In the genomic region with DNA sequence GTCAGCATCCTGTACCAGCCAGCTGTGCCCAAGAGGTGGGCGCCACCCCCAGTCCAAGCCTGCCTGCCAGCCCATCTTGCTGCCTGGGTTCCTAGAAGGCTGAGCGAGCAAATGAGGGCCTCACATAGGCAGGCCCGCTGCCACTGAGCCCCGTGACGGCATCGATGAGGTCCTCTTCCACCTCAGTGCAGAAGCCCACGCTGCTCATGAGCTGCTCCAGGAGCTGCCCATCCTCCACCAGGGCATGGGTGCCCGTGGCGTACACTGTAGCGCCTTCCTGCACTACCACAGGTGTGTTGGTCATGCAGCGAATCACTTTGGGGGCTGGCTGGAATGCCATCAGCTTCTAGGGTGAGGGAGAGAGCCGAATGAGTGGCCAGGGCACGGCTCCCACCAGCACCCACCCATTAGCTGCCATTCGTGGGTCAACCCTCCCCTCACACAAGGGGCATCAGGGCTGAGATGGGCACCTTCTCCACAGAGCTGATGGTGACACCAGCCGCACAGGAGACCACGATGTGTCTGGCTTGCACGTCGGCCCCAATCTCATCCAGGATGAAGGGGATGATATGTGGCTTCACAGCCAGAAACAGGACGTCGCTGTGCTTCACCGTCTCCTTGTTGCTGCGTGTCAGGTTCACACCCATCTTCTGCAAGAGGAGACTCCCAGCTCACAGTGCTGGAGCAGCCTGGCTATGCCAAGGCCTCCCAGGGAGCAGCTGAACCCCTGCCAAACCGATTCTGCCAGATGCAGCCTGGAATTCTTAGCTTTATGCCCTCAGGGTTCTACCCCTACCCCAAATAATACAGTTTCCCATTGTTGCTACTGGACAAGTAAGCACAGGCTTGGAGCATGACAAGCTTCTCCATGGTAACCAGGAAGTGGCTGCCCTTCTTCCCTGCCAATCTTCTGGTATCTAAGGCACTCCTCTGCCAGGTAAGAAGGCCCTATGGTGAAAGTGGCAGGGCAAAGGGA, we compare ENCODE assay signal across 9 cellular contexts. TPM values are rescaled to one million over a fixed set of nuclear protein-coding genes. Genes with fewer than 3 reads are reported as not detected.
DNase-seq lines count a peak whose midpoint lies in the region; ATAC-seq and TF ChIP-seq lines count a peak whose summit lies in the region.
"Had no signal": no experiment of that assay in that cellular context is flagged by ENCODE, and none has a peak within 500 bp of the region (broad histone marks: within the 10 kb centered on the region; RNA-seq: fewer than 3 reads in every experiment).

No MANE protein-coding gene starts in this region.

- H2AFZ ChIP-seq in PC-9, result no peak overlapping the region
- H2AFZ ChIP-seq in fibroblast of lung (ENCODE audit: low read length), result no peak overlapping the region

- H3K4me3 ChIP-seq in PC-9 (peak overlapping the region; percentile 100; the same call in 1 of the 2 replicates), fibroblast of lung (replicated peaks in 1 of 4; ENCODE audit: control extremely low read depth in 1 of 4, insufficient read depth in 1 of 4, low read depth in 3 of 4, low read length in 4 of 4) (no peak overlapping the region)

- no TSS peak for BruUV-seq in PC-9 (replicated peaks; lab: Mats Ljungman, UMichigan)

- H3K9ac ChIP-seq in fibroblast of lung (ENCODE audit: insufficient read depth, low read length), result no peak overlapping the region

- H3K4me3 Mint-ChIP-seq in stimulated activated naive CD8-positive, alpha-beta T cell treated with anti-CD3 and anti-CD28 coated beads, Interleukin-15, Interleukin-2, amounts not matched to agents 100 ng/mL and 50 ng/mL, for 24 hours, result peak overlapping the region; percentile 95

- H3K9me2 ChIP-seq in PC-9 (ENCODE audit: insufficient read depth), result no peaks in the 10 kb centered on the region

- no peaks in the 10 kb centered on the region for H3K9me3 ChIP-seq in PC-9 (ENCODE audit: insufficient read depth, low read depth)
- no peaks in the 10 kb centered on the region for H3K9me3 ChIP-seq in fibroblast of lung (ENCODE audit: control insufficient read depth, insufficient read depth, low read depth, low read length)

- TF ChIP-seq CTCF in PC-9 (conservative IDR thresholded peaks at IDR 0.05), result no peak
- no peak for TF ChIP-seq CTCF in fibroblast of lung (conservative IDR thresholded peaks at IDR 0.05 in 1 of 2, IDR thresholded peaks at IDR 0.05 in 1 of 2; ENCODE audit: low read depth in 1 of 2, low read length in 2 of 2)

- H3F3A ChIP-seq in PC-9 (ENCODE audit: insufficient read depth, low read depth), result peaks cover 18% of the 10 kb centered on the region; the same call in 1 of the 2 replicates

- peaks cover 16% of the 10 kb centered on the region for H3K4me1 ChIP-seq in PC-9 (replicated peaks; ENCODE audit: insufficient read depth)
- peaks cover 2% of the 10 kb centered on the region for H3K4me1 ChIP-seq in fibroblast of lung (ENCODE audit: control insufficient read depth, extremely low read depth, insufficient read depth, low read length)

- DNase-seq in stimulated activated naive CD8-positive, alpha-beta T cell treated with anti-CD3 and anti-CD28 coated beads, Interleukin-15, Interleukin-2, amounts not matched to agents 100 U/mL and 50 U/mL, for 24 hours, result no peak
- DNase-seq in PC-9 (peak; percentile 87 to 95), fibroblast of lung (ENCODE audit: low read depth in 2 of 2) (peak in 1 of 2 donors; percentile 7), GM19240 (ENCODE audit: insufficient read length, low spot score) (no peak), hepatic stellate cell (ENCODE audit: low spot score) (no peak)
- DNase-seq: NCI-H2171 treated with DMSO at 0.1 percent for 48 hours had no signal

- no peaks in the 10 kb centered on the region for H3K9me3 Mint-ChIP-seq in stimulated activated naive CD8-positive, alpha-beta T cell treated with anti-CD3 and anti-CD28 coated beads, Interleukin-15, Interleukin-2, amounts not matched to agents 100 ng/mL and 50 ng/mL, for 24 hours

- ATAC-seq in stimulated activated naive CD8-positive, alpha-beta T cell treated with anti-CD3 and anti-CD28 coated beads, Interleukin-15, Interleukin-2, amounts not matched to agents 100 U/mL and 50 U/mL, for 24 hours, result no peak
- ATAC-seq in GM18517 (IDR thresholded peaks at IDR 0.05; ENCODE audit: unreplicated experiment) (no peak), HG03378 (IDR thresholded peaks at IDR 0.05; ENCODE audit: unreplicated experiment) (no peak)

- H3K27me3 Mint-ChIP-seq in stimulated activated naive CD8-positive, alpha-beta T cell treated with anti-CD3 and anti-CD28 coated beads, Interleukin-15, Interleukin-2, amounts not matched to agents 100 ng/mL and 50 ng/mL, for 24 hours, result no peaks in the 10 kb centered on the region

- H3K27ac ChIP-seq in PC-9 (no peak overlapping the region; the same call in 1 of the 2 replicates), fibroblast of lung (ENCODE audit: insufficient read depth, low read length) (no peak overlapping the region)

- POLR2A ChIA-PET in PC-9 (lab: Charles Lee; ENCODE audit: unreplicated experiment), result interaction anchor here (0.7 to 1.0 kb wide), 3 partner anchors 11 to 267 kb away, joined by 3 to 4 read pairs (median 4); no protein-coding TSS in a partner anchor

- peaks cover 47% of the 10 kb centered on the region for H3K4me1 Mint-ChIP-seq in stimulated activated naive CD8-positive, alpha-beta T cell treated with anti-CD3 and anti-CD28 coated beads, Interleukin-15, Interleukin-2, amounts not matched to agents 100 ng/mL and 50 ng/mL, for 24 hours (ENCODE audit: low read depth)

- intact Hi-C loops in PC-9 (cut with micrococcal nuclease; ENCODE audit: unreplicated experiment), result loop anchor here (1.0 to 5.0 kb wide), 6 partner anchors 40 to 495 kb away; partner anchors contain the start of genes H3-3A, LBR, SRP9 and TMEM63A

- H3K79me2 ChIP-seq in PC-9 (ENCODE audit: low read depth) (peaks cover 35% of the 10 kb centered on the region), fibroblast of lung (ENCODE audit: control insufficient read depth, insufficient read depth, low read length) (peaks cover 20% of the 10 kb centered on the region)

- CTCF ChIA-PET in PC-9 (lab: Charles Lee), result interaction anchor here (0.5 to 0.8 kb wide), 2 partner anchors 39 to 46 kb away, joined by 4 read pairs; no protein-coding TSS in a partner anchor

- H3K36me3 ChIP-seq in PC-9 (ENCODE audit: low read depth), result peaks cover 29% of the 10 kb centered on the region
- H3K36me3 ChIP-seq in fibroblast of lung (ENCODE audit: control insufficient read depth, insufficient read depth, low read length), result peaks cover 16% of the 10 kb centered on the region

- no peaks in the 10 kb centered on the region for H3K27me3 ChIP-seq in PC-9 (ENCODE audit: insufficient read depth, low read depth)
- H3K27me3 ChIP-seq in fibroblast of lung (ENCODE audit: control insufficient read depth, insufficient read depth, low read length), result no peaks in the 10 kb centered on the region

- H3K36me3 Mint-ChIP-seq in stimulated activated naive CD8-positive, alpha-beta T cell treated with anti-CD3 and anti-CD28 coated beads, Interleukin-15, Interleukin-2, amounts not matched to agents 100 ng/mL and 50 ng/mL, for 24 hours (ENCODE audit: low read depth), result peaks cover 47% of the 10 kb centered on the region

- H3K4me2 ChIP-seq in PC-9 (peak overlapping the region; percentile 89), fibroblast of lung (ENCODE audit: extremely low read depth, insufficient read depth, low read length) (peak overlapping the region; percentile 99)

- H4K20me1 ChIP-seq in PC-9 (ENCODE audit: insufficient read depth), result 0 out of 2 replicates have a peak, but pooled peaks cover 5% of the 10 kb centered on the region
- no peaks in the 10 kb centered on the region for H4K20me1 ChIP-seq in fibroblast of lung (ENCODE audit: control insufficient read depth, extremely low read depth, insufficient read depth, low read length)

- H3K27ac Mint-ChIP-seq in stimulated activated naive CD8-positive, alpha-beta T cell treated with anti-CD3 and anti-CD28 coated beads, Interleukin-15, Interleukin-2, amounts not matched to agents 100 ng/mL and 50 ng/mL, for 24 hours, result no peak overlapping the region

RNA-seq across cellular contexts. Expression of gene PYCR2, which starts 2.0 kb away (rescaled TPM):
- total RNA-seq in PC-9 (2021) (100 and 112 TPM in 2 replicates), fibroblast of lung (30.6 and 32.4 TPM in 2 replicates)
- polyA plus RNA-seq in fibroblast of lung, result 28.6 and 35.5 TPM in 2 replicates
- polyA plus RNA-seq in fibroblast of lung (2012), result 37.1 and 48.9 TPM in 2 replicates
- 77.2 and 97.0 TPM in 2 replicates for polyA minus RNA-seq in fibroblast of lung (ENCODE audit: low replicate concordance)

RNA-seq across cellular contexts. Expression of gene LEFTY2, which starts 19.0 kb away (rescaled TPM):
- total RNA-seq in PC-9 (2021) (not detected in 2 replicates), fibroblast of lung (under 0.01 TPM in 1 of 2 replicates, not detected in the other)
- polyA plus RNA-seq in fibroblast of lung, result 0.05 TPM in 1 of 2 replicates, not detected in the other
- polyA plus RNA-seq in fibroblast of lung (2012), result 0.05 TPM in 1 of 2 replicates, not detected in the other
- not detected in 2 replicates for polyA minus RNA-seq in fibroblast of lung (ENCODE audit: low replicate concordance)

RNA-seq across cellular contexts. Expression of gene LEFTY1, which starts 33.1 kb away (rescaled TPM):
- not detected in 2 replicates for total RNA-seq in PC-9 (2021)
- total RNA-seq in fibroblast of lung, result 0.26 TPM in 1 of 2 replicates, not detected in the other
- not detected in 2 replicates for polyA plus RNA-seq in fibroblast of lung
- not detected in 2 replicates for polyA plus RNA-seq in fibroblast of lung (2012)
- polyA minus RNA-seq in fibroblast of lung (ENCODE audit: low replicate concordance), result not detected in 2 replicates

RNA-seq across cellular contexts. Expression of gene TMEM63A, which starts 39.8 kb away (rescaled TPM):
- 115 and 126 TPM in 2 replicates for total RNA-seq in PC-9 (2021)
- 16.2 and 24.1 TPM in 2 replicates for total RNA-seq in fibroblast of lung
- 14.1 and 14.5 TPM in 2 replicates for polyA plus RNA-seq in fibroblast of lung
- 11.8 and 12.3 TPM in 2 replicates for polyA plus RNA-seq in fibroblast of lung (2012)
- polyA minus RNA-seq in fibroblast of lung (ENCODE audit: low replicate concordance), result 45.5 and 49.2 TPM in 2 replicates

Comparison
In these comparisons a context has a peak if more than half of its experiments do, and no peak if none do; other contexts are left out.
1. DNase-seq: peak in PC-9 (2 of 2); none in stimulated activated naive CD8-positive, alpha-beta T cell treated with anti-CD3 and anti-CD28 coated beads, Interleukin-15, Interleukin-2, amounts not matched to agents 100 U/mL and 50 U/mL, for 24 hours (single experiment), GM19240 (single experiment) and hepatic stellate cell (single experiment).